26 cellular contexts compared by ENCODE assay signal in the genomic region with DNA sequence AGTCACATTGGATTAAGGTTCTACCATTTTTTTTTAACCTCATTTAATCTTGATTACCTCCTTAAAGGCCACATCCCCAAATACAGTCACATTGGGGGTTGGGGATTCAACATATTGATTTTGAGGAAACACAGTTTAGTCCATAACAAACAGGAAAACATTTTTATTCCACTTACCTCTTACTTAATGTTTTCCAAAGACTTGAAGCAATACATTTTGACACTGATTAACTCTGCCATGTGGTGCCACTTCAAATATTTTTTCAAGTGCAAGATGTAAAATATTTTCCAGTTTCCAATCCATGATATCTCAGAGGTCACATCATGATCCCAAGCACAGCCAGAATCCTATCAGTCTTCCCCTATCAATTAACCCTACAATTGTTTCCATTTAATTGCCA.
"Had no signal": no experiment of that assay in that cellular context is flagged by ENCODE, and none has a peak within 500 bp of the region (broad histone marks: within the 10 kb centered on the region; RNA-seq: fewer than 3 reads in every experiment).

No MANE protein-coding gene starts in this region.

- H3K27me3 Mint-ChIP-seq: activated CD4-positive, alpha-beta T cell treated with anti-CD3 and anti-CD28 coated beads for 36 hours; activated T-cell treated with anti-CD3 and anti-CD28 coated beads, Interleukin-2, amount 50 U/mL, for 24 hours; T-cell; T-helper 17 cell had no signal

- H3K36me3 ChIP-seq: MG63 had no signal

- H3K4me3 ChIP-seq: MG63, PC-9, SK-N-MC had no signal

- H3K36me3 Mint-ChIP-seq: activated naive CD4-positive, alpha-beta T cell treated with anti-CD3 and anti-CD28 coated beads, Interleukin-2, amount 50 U/mL, for 72 hours; brain; T-cell had no signal

- DNase-seq: activated CD4-positive, alpha-beta T cell treated with anti-CD3 and anti-CD28 coated beads for 36 hours; activated CD4-positive, alpha-beta T cell treated with anti-CD3 and anti-CD28 coated beads, Interleukin-2, amount 10 ng/mL, durations not matched to agents 7 days and 5 days; activated CD4-positive, alpha-beta T cell treated with anti-CD3 and anti-CD28 coated beads, Interleukin-2, amount 50 U/mL, for 48 hours; activated CD8-positive, alpha-beta T cell treated with anti-CD3 and anti-CD28 coated beads, Interleukin-2, amount 10 ng/mL, durations not matched to agents 7 days and 5 days; activated gamma-delta T cell; activated naive CD4-positive, alpha-beta T cell treated with Interleukin-2 at 50 U/mL for 16 hours; activated T-cell treated with anti-CD3 and anti-CD28 coated beads, Interleukin-2, amount 50 U/mL, for 24 hours; anterior cingulate cortex; caudate nucleus; Kasumi-1; KG1; MG63; NCI-H1048; NCI-H1436; NCI-H1694; NCI-H1930; NCI-H524 treated with DMSO at 0.1 percent for 48 hours; PC-9; Right ventricle myocardium superior; T-cell; T-helper 17 cell had no signal

- H3K27ac Mint-ChIP-seq: activated CD4-positive, alpha-beta T cell treated with anti-CD3 and anti-CD28 coated beads for 36 hours; activated CD4-positive, alpha-beta T cell treated with anti-CD3 and anti-CD28 coated beads, Interleukin-2, amount 10 ng/mL, durations not matched to agents 7 days and 5 days; activated CD8-positive, alpha-beta T cell treated with anti-CD3 and anti-CD28 coated beads, Interleukin-2, amount 10 ng/mL, durations not matched to agents 7 days and 5 days; activated naive CD4-positive, alpha-beta T cell treated with anti-CD3 and anti-CD28 coated beads, Interleukin-2, amount 50 U/mL, for 72 hours; activated T-cell treated with anti-CD3 and anti-CD28 coated beads, Interleukin-2, amount 50 U/mL, for 24 hours; activated T-helper 2 cell treated with anti-CD3 and anti-CD28 coated beads, Interferon-gamma antibody, Interleukin-2, Interleukin-4, amounts not matched to agents 10 μg/mL and 5 μg/mL and 100 μg/mL, durations not matched to agents 14 hours and 24 hours and 36 hours; T-cell; T-helper 17 cell; WTC11 had no signal

- H3K4me2 ChIP-seq: PC-9 had no signal

- H3K4me1 Mint-ChIP-seq: activated CD4-positive, alpha-beta T cell treated with anti-CD3 and anti-CD28 coated beads, Interleukin-2, amount 10 ng/mL, durations not matched to agents 7 days and 5 days; T-helper 17 cell; WTC11 had no signal

- H3K27ac ChIP-seq: PC-9, SK-N-MC had no signal

- H3K9me3 Mint-ChIP-seq: activated CD4-positive, alpha-beta T cell treated with anti-CD3 and anti-CD28 coated beads, Interleukin-2, amount 10 ng/mL, durations not matched to agents 7 days and 5 days; activated T-cell treated with anti-CD3 and anti-CD28 coated beads, Interleukin-2, amount 50 U/mL, for 24 hours; activated T-helper 2 cell treated with anti-CD3 and anti-CD28 coated beads, Interferon-gamma antibody, Interleukin-2, Interleukin-4, amounts not matched to agents 10 μg/mL and 5 μg/mL and 100 μg/mL, durations not matched to agents 14 hours and 24 hours and 36 hours had no signal

- H2AFZ ChIP-seq: PC-9 had no signal

- H3K4me3 Mint-ChIP-seq: activated CD4-positive, alpha-beta T cell treated with anti-CD3 and anti-CD28 coated beads for 36 hours; activated CD4-positive, alpha-beta T cell treated with anti-CD3 and anti-CD28 coated beads, Interleukin-2, amount 10 ng/mL, durations not matched to agents 7 days and 5 days; activated CD8-positive, alpha-beta T cell treated with anti-CD3 and anti-CD28 coated beads, Interleukin-2, amount 10 ng/mL, durations not matched to agents 7 days and 5 days; activated T-cell treated with anti-CD3 and anti-CD28 coated beads, Interleukin-2, amount 50 U/mL, for 24 hours; T-cell; T-helper 17 cell; WTC11 had no signal

- H3K27me3 ChIP-seq: MG63 had no signal
